ENCODE assay signal across 9 cellular contexts in genomic region chr7:73006491-73006890, GRCh38. TPM values are rescaled to one million over a fixed set of nuclear protein-coding genes. Genes with fewer than 3 reads are reported as not detected.
DNase-seq lines count a peak whose midpoint lies in the region; ATAC-seq and TF ChIP-seq lines count a peak whose summit lies in the region.
"Not testable (repeated sequence)": the region's sequence is repeated elsewhere in the genome, so short reads cannot be mapped to it uniquely, and the experiment has no call there.
"Had no signal": no experiment of that assay in that cellular context is flagged by ENCODE, and none has a peak within 500 bp of the region (broad histone marks: within the 10 kb centered on the region; RNA-seq: fewer than 3 reads in every experiment).

No MANE protein-coding gene starts in this region.

- not testable (repeated sequence) for TF ChIP-seq CTCF in NB4 (IDR thresholded peaks at IDR 0.05; ENCODE audit: low read depth, low read length); breast epithelium (IDR thresholded peaks at IDR 0.05); lower lobe of right lung (IDR thresholded peaks at IDR 0.05); sigmoid colon (IDR thresholded peaks at IDR 0.05); upper lobe of right lung (IDR thresholded peaks at IDR 0.05)

- peak overlapping the region; percentile 61 for H3K4me3 Mint-ChIP-seq in activated CD8-positive, alpha-beta T cell treated with anti-CD3 and anti-CD28 coated beads, Interleukin-2, amount 10 ng/mL, durations not matched to agents 7 days and 5 days

- in situ Hi-C loops in G401 (cut with HindIII; ENCODE audit: low sequenced_read_pairs): not testable (repeated sequence)

- H3K4me3 ChIP-seq in NB4 (ENCODE audit: low read depth, low read length): peak overlapping the region; percentile 68
- H3K4me3 ChIP-seq in breast epithelium: peak overlapping the region in 2 of 3 donors; percentile 53 to 57
- H3K4me3 ChIP-seq in lower lobe of right lung: peak overlapping the region; percentile 62
- peak overlapping the region in 3 of 4 donors; percentile 60 to 61 (median 60) for H3K4me3 ChIP-seq in sigmoid colon
- peak overlapping the region; percentile 61 for H3K4me3 ChIP-seq in upper lobe of right lung

- CTCF ChIA-PET in activated CD8-positive, alpha-beta T cell treated with anti-CD3 and anti-CD28 coated beads, Interleukin-2, amount 10 ng/mL, durations not matched to agents 7 days and 5 days (lab: Charles Lee): not testable (repeated sequence)

- POLR2A ChIA-PET in activated CD8-positive, alpha-beta T cell treated with anti-CD3 and anti-CD28 coated beads, Interleukin-2, amount 10 ng/mL, durations not matched to agents 7 days and 5 days (lab: Charles Lee): not testable (repeated sequence)

- intact Hi-C loops in breast epithelium (cut with DNase I; ENCODE audit: low total_unique reads); Right ventricle myocardium inferior (cut with DNase I); lower lobe of right lung (cut with DNase I); sigmoid colon (cut with DNase I); upper lobe of right lung (cut with DNase I): not testable (repeated sequence)

- H3K9me3 ChIP-seq in breast epithelium, lower lobe of right lung, sigmoid colon, upper lobe of right lung: not testable (repeated sequence)

- not testable (repeated sequence) for H3K9me3 Mint-ChIP-seq in activated CD8-positive, alpha-beta T cell treated with anti-CD3 and anti-CD28 coated beads, Interleukin-2, amount 10 ng/mL, durations not matched to agents 7 days and 5 days (ENCODE audit: insufficient read depth)

- DNase-seq in G401 (ENCODE audit: low spot score) (peak; percentile 1), breast epithelium (ENCODE audit: low spot score in 2 of 2) (peak in 1 of 2 donors; percentile 15), Right ventricle myocardium inferior (ENCODE audit: missing footprints) (peak; percentile 17), lower lobe of right lung (peak; percentile 51), sigmoid colon (peak; percentile 65)
- not testable (repeated sequence) for DNase-seq in NB4 (ENCODE audit: low read depth); upper lobe of right lung
- DNase-seq in activated CD8-positive, alpha-beta T cell treated with anti-CD3 and anti-CD28 coated beads, Interleukin-2, amount 10 ng/mL, durations not matched to agents 7 days and 5 days: peak; percentile 19

- 17 to 23% methylated on average over 10 of the region's 10 CpGs for WGBS in sigmoid colon, 2 donors

- H3K36me3 Mint-ChIP-seq in activated CD8-positive, alpha-beta T cell treated with anti-CD3 and anti-CD28 coated beads, Interleukin-2, amount 10 ng/mL, durations not matched to agents 7 days and 5 days (ENCODE audit: low read depth): not testable (repeated sequence)

- not testable (repeated sequence) for TF ChIP-seq EP300 in sigmoid colon (IDR thresholded peaks at IDR 0.05)

- H3K4me1 Mint-ChIP-seq in activated CD8-positive, alpha-beta T cell treated with anti-CD3 and anti-CD28 coated beads, Interleukin-2, amount 10 ng/mL, durations not matched to agents 7 days and 5 days (ENCODE audit: low read depth): not testable (repeated sequence)

- not testable (repeated sequence) for H3K36me3 ChIP-seq in breast epithelium, lower lobe of right lung, sigmoid colon, upper lobe of right lung

- not testable (repeated sequence) for H3K27ac Mint-ChIP-seq in activated CD8-positive, alpha-beta T cell treated with anti-CD3 and anti-CD28 coated beads, Interleukin-2, amount 10 ng/mL, durations not matched to agents 7 days and 5 days

- not testable (repeated sequence) for H3K27me3 ChIP-seq in breast epithelium; lower lobe of right lung (ENCODE audit: low read depth); sigmoid colon; upper lobe of right lung

- peak overlapping the region in 1 of 2 donors; percentile 63 for H3K27ac ChIP-seq in breast epithelium
- peak overlapping the region; percentile 88 for H3K27ac ChIP-seq in lower lobe of right lung
- H3K27ac ChIP-seq in sigmoid colon: peak overlapping the region; percentile 72 to 90 (median 88)
- peak overlapping the region; percentile 91 for H3K27ac ChIP-seq in upper lobe of right lung

- not testable (repeated sequence) for TF ChIP-seq POLR2A in NB4 (IDR thresholded peaks at IDR 0.05; ENCODE audit: extremely low read depth, insufficient read length); breast epithelium (IDR thresholded peaks at IDR 0.05); sigmoid colon (IDR thresholded peaks at IDR 0.05)

- not testable (repeated sequence) for H3K4me1 ChIP-seq in breast epithelium, sigmoid colon
- H3K4me1 ChIP-seq in lower lobe of right lung: peaks cover 10% of the 10 kb centered on the region
- peaks cover 11% of the 10 kb centered on the region for H3K4me1 ChIP-seq in upper lobe of right lung

- ATAC-seq in activated CD8-positive, alpha-beta T cell treated with anti-CD3 and anti-CD28 coated beads, Interleukin-2, amount 10 ng/mL, durations not matched to agents 7 days and 5 days; Right ventricle myocardium inferior; lower lobe of right lung; upper lobe of right lung: not testable (repeated sequence)

- not testable (repeated sequence) for H3K27me3 Mint-ChIP-seq in activated CD8-positive, alpha-beta T cell treated with anti-CD3 and anti-CD28 coated beads, Interleukin-2, amount 10 ng/mL, durations not matched to agents 7 days and 5 days (ENCODE audit: low read depth)

RNA-seq across cellular contexts. Expression of gene SPDYE8, which starts 23.1 kb away (rescaled TPM):
- total RNA-seq in G401 (2014; rRNA removed; shearing (Covaris generic)): not detected in 2 replicates
- total RNA-seq in activated CD8-positive, alpha-beta T cell treated with anti-CD3 and anti-CD28 coated beads, Interleukin-2, amount 10 ng/mL, durations not matched to agents 7 days and 5 days: not detected
- total RNA-seq in breast epithelium (not detected), Right ventricle myocardium inferior (not detected), lower lobe of right lung (not detected), sigmoid colon (not detected), upper lobe of right lung (not detected)
- polyA plus RNA-seq in sigmoid colon: not detected
- total RNA-seq: activated CD8-positive, alpha-beta memory T cell treated with anti-CD3 and anti-CD28 coated beads for 36 hours had no signal

RNA-seq across cellular contexts. Expression of gene TRIM74, which starts 37.2 kb away (rescaled TPM):
- 4.7 TPM in 1 of 2 replicates, not detected in the other for total RNA-seq in G401 (2014; rRNA removed; shearing (Covaris generic))
- total RNA-seq in activated CD8-positive, alpha-beta T cell treated with anti-CD3 and anti-CD28 coated beads, Interleukin-2, amount 10 ng/mL, durations not matched to agents 7 days and 5 days: 1 to 10 TPM; 1.4 to 1.7 TPM
- total RNA-seq in breast epithelium (under 1 TPM; 0.16 to 0.98 (median 0.88) TPM), Right ventricle myocardium inferior (0.81 TPM), lower lobe of right lung (1.1 TPM), sigmoid colon (not detected), upper lobe of right lung (not detected)
- under 1 TPM in 1 of 3 donors, not detected in 2; 0.38 TPM for polyA plus RNA-seq in sigmoid colon

RNA-seq across cellular contexts. Expression of gene SPDYE11, which starts 51.2 kb away (rescaled TPM):
- not detected in 2 replicates for total RNA-seq in G401 (2014; rRNA removed; shearing (Covaris generic))
- not detected for total RNA-seq in activated CD8-positive, alpha-beta T cell treated with anti-CD3 and anti-CD28 coated beads, Interleukin-2, amount 10 ng/mL, durations not matched to agents 7 days and 5 days
- not detected for total RNA-seq in breast epithelium
- total RNA-seq in Right ventricle myocardium inferior: not detected
- not detected for total RNA-seq in lower lobe of right lung
- not detected for total RNA-seq in sigmoid colon
- not detected for polyA plus RNA-seq in sigmoid colon
- not detected for total RNA-seq in upper lobe of right lung
- total RNA-seq: activated CD8-positive, alpha-beta memory T cell treated with anti-CD3 and anti-CD28 coated beads for 36 hours had no signal
